ENCODE assay signal across 3 cellular contexts in genomic region chr3:52434491-52435115, GRCh38.
TF ChIP-seq lines count a peak whose summit lies in the region.

No MANE protein-coding gene starts in this region.

TF ChIP-seq in SK-N-SH, 30 proteins besides CTCF, POLR2A, EP300 and RAD21:
- no peak for TF ChIP-seq TAF1 (IDR thresholded peaks at IDR 0.05; ENCODE audit: borderline replicate concordance, low read depth, low read length)
- TF ChIP-seq, protein P1, sequence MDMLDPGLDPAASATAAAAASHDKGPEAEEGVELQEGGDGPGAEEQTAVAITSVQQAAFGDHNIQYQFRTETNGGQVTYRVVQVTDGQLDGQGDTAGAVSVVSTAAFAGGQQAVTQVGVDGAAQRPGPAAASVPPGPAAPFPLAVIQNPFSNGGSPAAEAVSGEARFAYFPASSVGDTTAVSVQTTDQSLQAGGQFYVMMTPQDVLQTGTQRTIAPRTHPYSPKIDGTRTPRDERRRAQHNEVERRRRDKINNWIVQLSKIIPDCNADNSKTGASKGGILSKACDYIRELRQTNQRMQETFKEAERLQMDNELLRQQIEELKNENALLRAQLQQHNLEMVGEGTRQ (IDR thresholded peaks at IDR 0.05; ENCODE audit: borderline replicate concordance, low read depth, low read length), result no peak
- TF ChIP-seq GATA2 (CRISPR knock-in tag; IDR thresholded peaks at IDR 0.05), result no peak
- no peak for TF ChIP-seq FOSL2 (IDR thresholded peaks at IDR 0.05; ENCODE audit: borderline replicate concordance, low read depth)
- TF ChIP-seq, protein P2, sequence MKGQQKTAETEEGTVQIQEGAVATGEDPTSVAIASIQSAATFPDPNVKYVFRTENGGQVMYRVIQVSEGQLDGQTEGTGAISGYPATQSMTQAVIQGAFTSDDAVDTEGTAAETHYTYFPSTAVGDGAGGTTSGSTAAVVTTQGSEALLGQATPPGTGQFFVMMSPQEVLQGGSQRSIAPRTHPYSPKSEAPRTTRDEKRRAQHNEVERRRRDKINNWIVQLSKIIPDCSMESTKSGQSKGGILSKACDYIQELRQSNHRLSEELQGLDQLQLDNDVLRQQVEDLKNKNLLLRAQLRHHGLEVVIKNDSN (IDR thresholded peaks at IDR 0.05; ENCODE audit: borderline replicate concordance, low read depth), result no peak
- no peak for TF ChIP-seq TEAD4 (IDR thresholded peaks at IDR 0.05; ENCODE audit: borderline replicate concordance, insufficient read depth)
- no peak for TF ChIP-seq TCF12 (IDR thresholded peaks at IDR 0.05)
- TF ChIP-seq POLR2AphosphoS5 (IDR thresholded peaks at IDR 0.05; ENCODE audit: low read depth, low read length), result no peak
- no peak for TF ChIP-seq RXRA (IDR thresholded peaks at IDR 0.05; ENCODE audit: borderline replicate concordance, low read depth)
- TF ChIP-seq NFIC (IDR thresholded peaks at IDR 0.05; ENCODE audit: borderline replicate concordance), result no peak
- no peak for TF ChIP-seq SMC3 (IDR thresholded peaks at IDR 0.05; ENCODE audit: low read depth, low read length)
- TF ChIP-seq ELF1 (IDR thresholded peaks at IDR 0.05), result no peak
- TF ChIP-seq YY1 (IDR thresholded peaks at IDR 0.05; ENCODE audit: low read depth), result no peak

TF ChIP-seq in SK-N-SH treated with all-trans-retinoic acid at 6 μM for 48 hours, 23 proteins besides CTCF, POLR2A, EP300 and RAD21:
- TF ChIP-seq SNAI2 (CRISPR knock-in tag; IDR thresholded peaks at IDR 0.05) (no peak), ZC3H10 (CRISPR knock-in tag; IDR thresholded peaks at IDR 0.05) (no peak), ZNF70 (CRISPR knock-in tag; IDR thresholded peaks at IDR 0.05) (no peak), CSRNP3 (CRISPR knock-in tag; IDR thresholded peaks at IDR 0.05) (no peak), ARNTL (CRISPR knock-in tag; IDR thresholded peaks at IDR 0.05; ENCODE audit: borderline replicate concordance, low read depth) (no peak), ISL1 (CRISPR knock-in tag; IDR thresholded peaks at IDR 0.05) (no peak), ZFP3 (CRISPR knock-in tag; IDR thresholded peaks at IDR 0.05) (no peak), PPARA (CRISPR knock-in tag; IDR thresholded peaks at IDR 0.05; ENCODE audit: borderline replicate concordance) (no peak)
- TF ChIP-seq, protein P3, sequence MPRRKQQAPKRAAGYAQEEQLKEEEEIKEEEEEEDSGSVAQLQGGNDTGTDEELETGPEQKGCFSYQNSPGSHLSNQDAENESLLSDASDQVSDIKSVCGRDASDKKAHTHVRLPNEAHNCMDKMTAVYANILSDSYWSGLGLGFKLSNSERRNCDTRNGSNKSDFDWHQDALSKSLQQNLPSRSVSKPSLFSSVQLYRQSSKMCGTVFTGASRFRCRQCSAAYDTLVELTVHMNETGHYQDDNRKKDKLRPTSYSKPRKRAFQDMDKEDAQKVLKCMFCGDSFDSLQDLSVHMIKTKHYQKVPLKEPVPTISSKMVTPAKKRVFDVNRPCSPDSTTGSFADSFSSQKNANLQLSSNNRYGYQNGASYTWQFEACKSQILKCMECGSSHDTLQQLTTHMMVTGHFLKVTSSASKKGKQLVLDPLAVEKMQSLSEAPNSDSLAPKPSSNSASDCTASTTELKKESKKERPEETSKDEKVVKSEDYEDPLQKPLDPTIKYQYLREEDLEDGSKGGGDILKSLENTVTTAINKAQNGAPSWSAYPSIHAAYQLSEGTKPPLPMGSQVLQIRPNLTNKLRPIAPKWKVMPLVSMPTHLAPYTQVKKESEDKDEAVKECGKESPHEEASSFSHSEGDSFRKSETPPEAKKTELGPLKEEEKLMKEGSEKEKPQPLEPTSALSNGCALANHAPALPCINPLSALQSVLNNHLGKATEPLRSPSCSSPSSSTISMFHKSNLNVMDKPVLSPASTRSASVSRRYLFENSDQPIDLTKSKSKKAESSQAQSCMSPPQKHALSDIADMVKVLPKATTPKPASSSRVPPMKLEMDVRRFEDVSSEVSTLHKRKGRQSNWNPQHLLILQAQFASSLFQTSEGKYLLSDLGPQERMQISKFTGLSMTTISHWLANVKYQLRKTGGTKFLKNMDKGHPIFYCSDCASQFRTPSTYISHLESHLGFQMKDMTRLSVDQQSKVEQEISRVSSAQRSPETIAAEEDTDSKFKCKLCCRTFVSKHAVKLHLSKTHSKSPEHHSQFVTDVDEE (CRISPR knock-in tag; IDR thresholded peaks at IDR 0.05), result no peak

TF ChIP-seq in HepG2, 621 proteins besides CTCF, POLR2A, EP300 and RAD21:
- TF ChIP-seq, protein P4, sequence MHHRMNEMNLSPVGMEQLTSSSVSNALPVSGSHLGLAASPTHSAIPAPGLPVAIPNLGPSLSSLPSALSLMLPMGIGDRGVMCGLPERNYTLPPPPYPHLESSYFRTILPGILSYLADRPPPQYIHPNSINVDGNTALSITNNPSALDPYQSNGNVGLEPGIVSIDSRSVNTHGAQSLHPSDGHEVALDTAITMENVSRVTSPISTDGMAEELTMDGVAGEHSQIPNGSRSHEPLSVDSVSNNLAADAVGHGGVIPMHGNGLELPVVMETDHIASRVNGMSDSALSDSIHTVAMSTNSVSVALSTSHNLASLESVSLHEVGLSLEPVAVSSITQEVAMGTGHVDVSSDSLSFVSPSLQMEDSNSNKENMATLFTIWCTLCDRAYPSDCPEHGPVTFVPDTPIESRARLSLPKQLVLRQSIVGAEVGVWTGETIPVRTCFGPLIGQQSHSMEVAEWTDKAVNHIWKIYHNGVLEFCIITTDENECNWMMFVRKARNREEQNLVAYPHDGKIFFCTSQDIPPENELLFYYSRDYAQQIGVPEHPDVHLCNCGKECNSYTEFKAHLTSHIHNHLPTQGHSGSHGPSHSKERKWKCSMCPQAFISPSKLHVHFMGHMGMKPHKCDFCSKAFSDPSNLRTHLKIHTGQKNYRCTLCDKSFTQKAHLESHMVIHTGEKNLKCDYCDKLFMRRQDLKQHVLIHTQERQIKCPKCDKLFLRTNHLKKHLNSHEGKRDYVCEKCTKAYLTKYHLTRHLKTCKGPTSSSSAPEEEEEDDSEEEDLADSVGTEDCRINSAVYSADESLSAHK (CRISPR knock-in tag; IDR thresholded peaks at IDR 0.05; ENCODE audit: borderline replicate concordance), result no peak
- TF ChIP-seq TBX3 (IDR thresholded peaks at IDR 0.05; ENCODE audit: borderline replicate concordance) (no peak), ZNF713 (CRISPR knock-in tag; IDR thresholded peaks at IDR 0.05) (no peak), ZNF343 (CRISPR knock-in tag; IDR thresholded peaks at IDR 0.05) (no peak), DPF2 (CRISPR knock-in tag; IDR thresholded peaks at IDR 0.05; ENCODE audit: borderline replicate concordance, low read depth) (no peak), NFKBIZ (CRISPR knock-in tag; IDR thresholded peaks at IDR 0.05) (no peak), ESRRA (CRISPR knock-in tag; IDR thresholded peaks at IDR 0.05; ENCODE audit: low read depth) (no peak), ZNF569 (CRISPR knock-in tag; IDR thresholded peaks at IDR 0.05; ENCODE audit: borderline replicate concordance) (no peak), REL (CRISPR knock-in tag; conservative IDR thresholded peaks at IDR 0.05) (no peak), ZNF143 (CRISPR knock-in tag; IDR thresholded peaks at IDR 0.05) (no peak), GZF1 (CRISPR knock-in tag; IDR thresholded peaks at IDR 0.05) (no peak), ZNF562 (CRISPR knock-in tag; IDR thresholded peaks at IDR 0.05; ENCODE audit: borderline replicate concordance) (no peak)
- TF ChIP-seq, protein P5, sequence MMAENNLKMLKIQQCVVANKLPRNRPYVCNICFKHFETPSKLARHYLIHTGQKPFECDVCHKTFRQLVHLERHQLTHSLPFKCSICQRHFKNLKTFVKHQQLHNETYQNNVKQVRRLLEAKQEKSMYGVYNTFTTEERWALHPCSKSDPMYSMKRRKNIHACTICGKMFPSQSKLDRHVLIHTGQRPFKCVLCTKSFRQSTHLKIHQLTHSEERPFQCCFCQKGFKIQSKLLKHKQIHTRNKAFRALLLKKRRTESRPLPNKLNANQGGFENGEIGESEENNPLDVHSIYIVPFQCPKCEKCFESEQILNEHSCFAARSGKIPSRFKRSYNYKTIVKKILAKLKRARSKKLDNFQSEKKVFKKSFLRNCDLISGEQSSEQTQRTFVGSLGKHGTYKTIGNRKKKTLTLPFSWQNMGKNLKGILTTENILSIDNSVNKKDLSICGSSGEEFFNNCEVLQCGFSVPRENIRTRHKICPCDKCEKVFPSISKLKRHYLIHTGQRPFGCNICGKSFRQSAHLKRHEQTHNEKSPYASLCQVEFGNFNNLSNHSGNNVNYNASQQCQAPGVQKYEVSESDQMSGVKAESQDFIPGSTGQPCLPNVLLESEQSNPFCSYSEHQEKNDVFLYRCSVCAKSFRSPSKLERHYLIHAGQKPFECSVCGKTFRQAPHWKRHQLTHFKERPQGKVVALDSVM (CRISPR knock-in tag; IDR thresholded peaks at IDR 0.05), result no peak
